11 cellular contexts compared by ENCODE assay signal in genomic region chr2:1715184-1716012, GRCh38. TPM values are rescaled to one million over a fixed set of nuclear protein-coding genes. Genes with fewer than 3 reads are reported as not detected.
DNase-seq lines count a peak whose midpoint lies in the region; ATAC-seq and TF ChIP-seq lines count a peak whose summit lies in the region.
"Had no signal": no experiment of that assay in that cellular context is flagged by ENCODE, and none has a peak within 500 bp of the region (broad histone marks: within the 10 kb centered on the region; RNA-seq: fewer than 3 reads in every experiment).

No MANE protein-coding gene starts in this region.

- peak overlapping the region; percentile 90 for H3K27ac Mint-ChIP-seq in endothelial cell (ENCODE audit: unreplicated experiment)
- peak overlapping the region; percentile 86 for H3K27ac Mint-ChIP-seq in mesothelial cell of epicardium
- H3K27ac Mint-ChIP-seq: activated naive CD8-positive, alpha-beta T cell treated with anti-CD3 and anti-CD28 coated beads, Interleukin-2, amount 10 ng/mL, durations not matched to agents 7 days and 5 days had no signal

- TF ChIP-seq POLR2A in vagina (IDR thresholded peaks at IDR 0.05): no peak

- H3K4me1 Mint-ChIP-seq in endothelial cell (ENCODE audit: unreplicated experiment): peaks cover 59% of the 10 kb centered on the region
- peaks cover 31% of the 10 kb centered on the region for H3K4me1 Mint-ChIP-seq in mesothelial cell of epicardium
- H3K4me1 Mint-ChIP-seq: activated naive CD8-positive, alpha-beta T cell treated with anti-CD3 and anti-CD28 coated beads, Interleukin-2, amount 10 ng/mL, durations not matched to agents 7 days and 5 days had no signal

- H3K27me3 Mint-ChIP-seq in endothelial cell (ENCODE audit: unreplicated experiment) (peaks cover 19% of the 10 kb centered on the region), mesothelial cell of epicardium (ENCODE audit: low read depth) (no peaks in the 10 kb centered on the region)
- H3K27me3 Mint-ChIP-seq: activated naive CD8-positive, alpha-beta T cell treated with anti-CD3 and anti-CD28 coated beads, Interleukin-2, amount 10 ng/mL, durations not matched to agents 7 days and 5 days had no signal

- H3K4me3 ChIP-seq in vagina: no peak overlapping the region

- peak; percentile 49 for ATAC-seq in Right ventricle myocardium superior (ENCODE audit: poor library complexity)
- ATAC-seq in Right ventricle myocardium inferior: no peak
- no peak for ATAC-seq in stimulated activated naive CD8-positive, alpha-beta T cell treated with anti-CD3 and anti-CD28 coated beads, Interleukin-15, Interleukin-2, amounts not matched to agents 100 U/mL and 50 U/mL, for 24 hours

- peaks cover 70% of the 10 kb centered on the region for H3K4me1 ChIP-seq in vagina

- H3K9me3 ChIP-seq in vagina: no peaks in the 10 kb centered on the region

- intact Hi-C loops in Right ventricle myocardium superior (cut with DNase I) (no loop called here), Right ventricle myocardium inferior (cut with DNase I) (no loop called here), vagina (cut with DNase I) (no loop called here)

- H3K36me3 Mint-ChIP-seq in endothelial cell (ENCODE audit: low read depth, unreplicated experiment) (peaks cover 18% of the 10 kb centered on the region), mesothelial cell of epicardium (no peaks in the 10 kb centered on the region)
- H3K36me3 Mint-ChIP-seq: activated naive CD8-positive, alpha-beta T cell treated with anti-CD3 and anti-CD28 coated beads, Interleukin-2, amount 10 ng/mL, durations not matched to agents 7 days and 5 days had no signal

- TF ChIP-seq CTCF in endothelial cell (IDR thresholded peaks at IDR 0.05; ENCODE audit: unreplicated experiment) (no peak), mesothelial cell of epicardium (IDR thresholded peaks at IDR 0.05; ENCODE audit: unreplicated experiment) (no peak), vagina (IDR thresholded peaks at IDR 0.05) (no peak)

- H3K4me3 Mint-ChIP-seq in endothelial cell (ENCODE audit: unreplicated experiment) (peak overlapping the region; percentile 62), mesothelial cell of epicardium (no peak overlapping the region)
- H3K4me3 Mint-ChIP-seq: activated naive CD8-positive, alpha-beta T cell treated with anti-CD3 and anti-CD28 coated beads, Interleukin-2, amount 10 ng/mL, durations not matched to agents 7 days and 5 days had no signal

- H3K36me3 ChIP-seq in vagina: no peaks in the 10 kb centered on the region

- DNase-seq in Right ventricle myocardium superior: peak; percentile 47
- no peak for DNase-seq in Right ventricle myocardium inferior (ENCODE audit: missing footprints)
- DNase-seq in endothelial cell (ENCODE audit: low spot score): no peak
- DNase-seq in mesothelial cell of epicardium (ENCODE audit: low spot score in 2 of 2, unreplicated experiment in 2 of 2): no peak
- peak in 1 of 2 donors; percentile 74 for DNase-seq in vagina (ENCODE audit: extremely low spot score in 2 of 2)
- DNase-seq in stimulated activated naive CD8-positive, alpha-beta T cell treated with anti-CD3 and anti-CD28 coated beads, Interleukin-15, Interleukin-2, amounts not matched to agents 100 U/mL and 50 U/mL, for 24 hours: no peak
- no peak for DNase-seq in NK-92 (lab: John Stamatoyannopoulos, UW; ENCODE audit: unreplicated experiment)
- no peak for DNase-seq in activated CD4-positive, alpha-beta T cell treated with anti-CD3 and anti-CD28 coated beads, Interleukin-2, amount 50 U/mL, for 4 hours
- DNase-seq: activated naive CD8-positive, alpha-beta T cell treated with anti-CD3 and anti-CD28 coated beads, Interleukin-2, amount 10 ng/mL, durations not matched to agents 7 days and 5 days; GOT3; Kasumi-1 had no signal

- H3K27ac ChIP-seq in vagina: peak overlapping the region; percentile 59

- H3K27me3 ChIP-seq in vagina: no peaks in the 10 kb centered on the region

- H3K9me3 Mint-ChIP-seq in endothelial cell (ENCODE audit: unreplicated experiment) (no peaks in the 10 kb centered on the region), mesothelial cell of epicardium (no peaks in the 10 kb centered on the region)
- H3K9me3 Mint-ChIP-seq: activated naive CD8-positive, alpha-beta T cell treated with anti-CD3 and anti-CD28 coated beads, Interleukin-2, amount 10 ng/mL, durations not matched to agents 7 days and 5 days had no signal

RNA-seq across cellular contexts. Expression of gene PXDN, which starts 28.9 kb away (rescaled TPM):
- total RNA-seq in Right ventricle myocardium superior (15.6 TPM), Right ventricle myocardium inferior (19.7 TPM), endothelial cell (ENCODE audit: unreplicated experiment) (521 TPM), mesothelial cell of epicardium (274 to 292 TPM (median 277 TPM) in 3 replicates), vagina (33.6 TPM)
